ENCODE assay signal across 25 cellular contexts in the genomic region with DNA sequence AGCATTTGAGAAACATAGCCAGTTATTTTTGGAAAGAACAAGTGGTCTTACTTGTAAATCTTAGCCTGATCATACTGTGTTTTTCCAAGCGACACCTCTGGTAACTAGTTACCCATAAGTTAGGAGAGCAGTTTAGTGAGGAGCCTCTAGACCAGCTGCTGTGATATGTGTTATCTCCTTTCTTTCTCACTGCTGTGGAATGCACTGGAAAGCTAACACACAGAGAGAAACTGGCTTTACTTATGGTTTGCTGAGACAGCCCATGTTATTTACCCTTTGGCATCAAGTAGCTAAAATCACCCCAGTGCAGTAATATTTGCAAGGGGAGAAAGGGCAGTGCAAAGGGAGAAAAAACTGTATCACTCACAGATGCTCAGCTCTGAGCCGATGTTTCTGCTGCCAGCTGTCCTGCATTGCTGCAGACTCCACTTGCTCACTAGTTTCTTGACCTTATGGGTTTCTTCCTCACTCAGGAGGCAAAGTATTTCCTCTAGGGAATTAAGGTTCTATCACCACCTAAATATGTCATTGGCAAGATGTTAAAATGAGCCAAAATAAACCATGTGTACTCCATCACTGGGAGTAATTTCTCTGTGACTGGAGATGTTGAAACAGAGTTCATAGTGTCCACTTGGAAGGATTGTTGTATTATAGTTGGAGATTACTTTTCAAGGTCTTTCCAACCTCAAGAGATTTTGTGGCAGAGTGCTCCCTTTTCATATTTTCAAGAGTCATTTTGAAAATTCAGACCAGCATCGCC. TPM values are rescaled to one million over a fixed set of nuclear protein-coding genes. Genes with fewer than 3 reads are reported as not detected.
"Had no signal": no experiment of that assay in that cellular context is flagged by ENCODE, and none has a peak within 500 bp of the region (broad histone marks: within the 10 kb centered on the region; RNA-seq: fewer than 3 reads in every experiment).

No MANE protein-coding gene starts in this region.

- H3K27ac Mint-ChIP-seq: activated CD4-positive, alpha-beta memory T cell treated with anti-CD3 and anti-CD28 coated beads, Interleukin-2, amount 10 ng/mL, durations not matched to agents 7 days and 5 days; activated CD8-positive, alpha-beta memory T cell treated with anti-CD3 and anti-CD28 coated beads, Interleukin-2, amount 10 ng/mL, durations not matched to agents 7 days and 5 days; activated naive CD8-positive, alpha-beta T cell treated with anti-CD3 and anti-CD28 coated beads for 36 hours; activated T-helper 17 cell treated with anti-CD3 and anti-CD28 coated beads, Interleukin-2, amount 50 U/mL, for 72 hours; naive thymus-derived CD4-positive, alpha-beta T cell; stimulated activated naive CD8-positive, alpha-beta T cell treated with anti-CD3 and anti-CD28 coated beads, Interleukin-15, Interleukin-2, amounts not matched to agents 100 ng/mL and 50 ng/mL, for 24 hours; T-cell had no signal

- H3K4me1 Mint-ChIP-seq: activated CD4-positive, alpha-beta memory T cell treated with anti-CD3 and anti-CD28 coated beads, Interleukin-2, amount 10 ng/mL, durations not matched to agents 7 days and 5 days; activated CD8-positive, alpha-beta memory T cell treated with anti-CD3 and anti-CD28 coated beads, Interleukin-2, amount 10 ng/mL, durations not matched to agents 7 days and 5 days; activated naive CD8-positive, alpha-beta T cell treated with anti-CD3 and anti-CD28 coated beads for 36 hours; activated T-helper 17 cell treated with anti-CD3 and anti-CD28 coated beads, Interleukin-2, amount 50 U/mL, for 72 hours; naive thymus-derived CD4-positive, alpha-beta T cell; T-cell had no signal

- H3K9me3 ChIP-seq: tibial nerve, uterus had no signal

- H3K27ac ChIP-seq: dorsolateral prefrontal cortex, parathyroid adenoma, skin epidermis, tibial nerve, uterus had no signal

- H3K4me1 ChIP-seq: parathyroid adenoma, tibial nerve, uterus had no signal

- H3K4me3 ChIP-seq: dorsolateral prefrontal cortex, skin epidermis, tibial nerve, uterus had no signal

- H3K27me3 Mint-ChIP-seq: activated CD4-positive, alpha-beta memory T cell treated with anti-CD3 and anti-CD28 coated beads, Interleukin-2, amount 10 ng/mL, durations not matched to agents 7 days and 5 days; activated CD8-positive, alpha-beta memory T cell treated with anti-CD3 and anti-CD28 coated beads, Interleukin-2, amount 10 ng/mL, durations not matched to agents 7 days and 5 days; activated naive CD8-positive, alpha-beta T cell treated with anti-CD3 and anti-CD28 coated beads for 36 hours; activated T-helper 17 cell treated with anti-CD3 and anti-CD28 coated beads, Interleukin-2, amount 50 U/mL, for 72 hours; naive thymus-derived CD4-positive, alpha-beta T cell; stimulated activated naive CD8-positive, alpha-beta T cell treated with anti-CD3 and anti-CD28 coated beads, Interleukin-15, Interleukin-2, amounts not matched to agents 100 ng/mL and 50 ng/mL, for 24 hours; T-cell had no signal

- H3K36me3 ChIP-seq: tibial nerve, uterus had no signal

- H3K9me3 Mint-ChIP-seq: activated naive CD8-positive, alpha-beta T cell treated with anti-CD3 and anti-CD28 coated beads for 36 hours; stimulated activated naive CD8-positive, alpha-beta T cell treated with anti-CD3 and anti-CD28 coated beads, Interleukin-15, Interleukin-2, amounts not matched to agents 100 ng/mL and 50 ng/mL, for 24 hours had no signal

- H3K27me3 ChIP-seq: tibial nerve, uterus had no signal

- H3K4me3 Mint-ChIP-seq: activated CD4-positive, alpha-beta memory T cell treated with anti-CD3 and anti-CD28 coated beads, Interleukin-2, amount 10 ng/mL, durations not matched to agents 7 days and 5 days; activated CD8-positive, alpha-beta memory T cell treated with anti-CD3 and anti-CD28 coated beads, Interleukin-2, amount 10 ng/mL, durations not matched to agents 7 days and 5 days; activated naive CD8-positive, alpha-beta T cell treated with anti-CD3 and anti-CD28 coated beads for 36 hours; activated T-helper 17 cell treated with anti-CD3 and anti-CD28 coated beads, Interleukin-2, amount 50 U/mL, for 72 hours; naive thymus-derived CD4-positive, alpha-beta T cell; stimulated activated naive CD8-positive, alpha-beta T cell treated with anti-CD3 and anti-CD28 coated beads, Interleukin-15, Interleukin-2, amounts not matched to agents 100 ng/mL and 50 ng/mL, for 24 hours; T-cell had no signal

- H3K36me3 Mint-ChIP-seq: activated CD8-positive, alpha-beta memory T cell treated with anti-CD3 and anti-CD28 coated beads, Interleukin-2, amount 10 ng/mL, durations not matched to agents 7 days and 5 days; activated naive CD8-positive, alpha-beta T cell treated with anti-CD3 and anti-CD28 coated beads for 36 hours; naive thymus-derived CD4-positive, alpha-beta T cell; T-cell had no signal

- DNase-seq: activated CD4-positive, alpha-beta memory T cell treated with anti-CD3 and anti-CD28 coated beads, Interleukin-2, amount 10 ng/mL, durations not matched to agents 7 days and 5 days; activated CD4-positive, alpha-beta T cell treated with anti-CD3 and anti-CD28 coated beads for 48 hours; activated CD4-positive, CD25-positive, alpha-beta regulatory T cell; activated CD8-positive, alpha-beta memory T cell treated with anti-CD3 and anti-CD28 coated beads, Interleukin-2, amount 10 ng/mL, durations not matched to agents 7 days and 5 days; activated naive CD4-positive, alpha-beta T cell; activated naive CD8-positive, alpha-beta T cell treated with anti-CD3 and anti-CD28 coated beads for 36 hours; amniotic stem cell; caudate nucleus; dorsolateral prefrontal cortex; mammary epithelial cell; naive thymus-derived CD4-positive, alpha-beta T cell; T-cell; T-helper 9 cell; uterus had no signal

RNA-seq across cellular contexts. Expression of gene RBFOX1, which starts 2.3 kb away (rescaled TPM):
- total RNA-seq: activated CD4-positive, alpha-beta memory T cell treated with anti-CD3 and anti-CD28 coated beads, Interleukin-2, amount 10 ng/mL, durations not matched to agents 7 days and 5 days; activated CD8-positive, alpha-beta memory T cell treated with anti-CD3 and anti-CD28 coated beads, Interleukin-2, amount 10 ng/mL, durations not matched to agents 7 days and 5 days; activated naive CD8-positive, alpha-beta T cell treated with anti-CD3 and anti-CD28 coated beads for 36 hours; activated T-helper 17 cell treated with anti-CD3 and anti-CD28 coated beads, Interleukin-2, amount 50 U/mL, for 72 hours; fibroblast of villous mesenchyme; glomerular endothelial cell; left lobe of liver; mammary epithelial cell; mononuclear cell; naive thymus-derived CD4-positive, alpha-beta T cell; renal cortical epithelial cell; T-cell had no signal
- polyA plus RNA-seq: keratinocyte; mammary epithelial cell; naive thymus-derived CD4-positive, alpha-beta T cell had no signal
